ENCODE assay signal across 25 cellular contexts in the genomic region with DNA sequence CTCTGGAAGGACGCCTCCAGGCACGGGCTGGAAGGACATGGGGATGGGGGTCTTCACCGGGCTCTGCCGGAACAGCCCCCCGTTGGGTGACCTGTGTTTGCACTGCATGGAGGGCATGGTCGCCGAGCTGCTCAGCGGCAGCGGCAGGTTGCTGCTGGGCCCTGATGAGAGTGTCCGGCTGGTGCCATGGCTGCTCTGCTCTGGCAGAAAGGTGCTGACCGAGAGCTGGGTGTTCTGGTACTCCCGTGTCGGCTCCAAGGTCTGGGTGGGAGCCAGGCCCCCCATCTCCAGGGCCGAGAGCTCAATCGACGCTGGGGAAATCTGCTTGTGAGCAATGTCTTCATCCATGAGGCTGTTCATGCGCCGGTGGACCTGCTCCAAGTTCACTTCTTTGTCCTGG.
"Had no signal": no experiment of that assay in that cellular context is flagged by ENCODE, and none has a peak within 500 bp of the region (broad histone marks: within the 10 kb centered on the region; RNA-seq: fewer than 3 reads in every experiment).

No MANE protein-coding gene starts in this region.

- DNase-seq: activated CD4-positive, alpha-beta T cell treated with anti-CD3 and anti-CD28 coated beads for 4 hours; activated CD4-positive, alpha-beta T cell treated with anti-CD3 and anti-CD28 coated beads, Interleukin-2, amount 50 U/mL, for 48 hours; activated gamma-delta T cell; activated naive CD4-positive, alpha-beta T cell treated with anti-CD3 and anti-CD28 coated beads for 36 hours; activated T-cell treated with anti-CD3 and anti-CD28 coated beads for 4 hours; activated T-cell treated with anti-CD3 and anti-CD28 coated beads, Interleukin-2, amount 50 U/mL, for 48 hours; central memory CD4-positive, alpha-beta T cell; Karpas-422; MM.1S; NCI-H1105; NCI-H1436; NCI-H187; NCI-H2081; NCI-H446; NCI-H524; Peyer's patch; Right ventricle myocardium superior; SJCRH30; SK-N-SH; T-helper 1 cell had no signal

- H3K9me3 Mint-ChIP-seq: activated naive CD4-positive, alpha-beta T cell treated with anti-CD3 and anti-CD28 coated beads for 36 hours; activated T-helper 17 cell treated with anti-CD3 and anti-CD28 coated beads, Interleukin-2, amount 50 U/mL, for 72 hours; T-helper 2 cell treated with Interferon-gamma antibody and Interleukin-4, amounts not matched to agents 5 μg/mL and 100 μg/mL, for 36 hours had no signal

- H3K36me3 ChIP-seq: Peyer's patch, SJCRH30 had no signal

- ATAC-seq: K562 had no signal

- H3K27ac ChIP-seq: Peyer's patch, RWPE1, SJCRH30 had no signal

- H3K27me3 ChIP-seq: Peyer's patch, SJCRH30 had no signal

- H3K9me3 ChIP-seq: Peyer's patch, SJCRH30, SK-N-SH had no signal

- H3K4me3 ChIP-seq: K562, Peyer's patch, SJCRH30 had no signal

- H3K27me3 Mint-ChIP-seq: activated naive CD8-positive, alpha-beta T cell; activated T-helper 17 cell treated with anti-CD3 and anti-CD28 coated beads, Interleukin-2, amount 50 U/mL, for 72 hours had no signal

- H3K27ac Mint-ChIP-seq: activated naive CD4-positive, alpha-beta T cell treated with anti-CD3 and anti-CD28 coated beads for 36 hours; activated naive CD8-positive, alpha-beta T cell; activated T-helper 17 cell treated with anti-CD3 and anti-CD28 coated beads, Interleukin-2, amount 50 U/mL, for 72 hours; T-helper 2 cell treated with Interferon-gamma antibody and Interleukin-4, amounts not matched to agents 5 μg/mL and 100 μg/mL, for 36 hours had no signal

- H3K4me1 ChIP-seq: Peyer's patch, SJCRH30 had no signal

- H3K4me3 Mint-ChIP-seq: activated naive CD4-positive, alpha-beta T cell treated with anti-CD3 and anti-CD28 coated beads for 36 hours; activated naive CD8-positive, alpha-beta T cell; activated T-helper 17 cell treated with anti-CD3 and anti-CD28 coated beads, Interleukin-2, amount 50 U/mL, for 72 hours; T-helper 2 cell treated with Interferon-gamma antibody and Interleukin-4, amounts not matched to agents 5 μg/mL and 100 μg/mL, for 36 hours had no signal

- H3K36me3 Mint-ChIP-seq: activated naive CD8-positive, alpha-beta T cell had no signal
